Comparison of ENCODE assay signal across 9 cellular contexts in genomic region chr10:130834573-130834972, GRCh38.
"Had no signal": no experiment of that assay in that cellular context is flagged by ENCODE, and none has a peak within 500 bp of the region (broad histone marks: within the 10 kb centered on the region; RNA-seq: fewer than 3 reads in every experiment).

No MANE protein-coding gene starts in this region.

- H3K27ac Mint-ChIP-seq: HFFc6, IgD-negative memory B cell had no signal

- ATAC-seq: HCT116, HepG2 had no signal

- H3K36me3 ChIP-seq: HAP-1 had no signal

- DNase-seq: GM23248, GOT3, HFFc6, KBM-7 had no signal

- H3K27ac ChIP-seq: GM23248, HL-60 had no signal

- H3K4me3 ChIP-seq: GM23248, HAP-1 had no signal

- H3K4me1 ChIP-seq: HAP-1 had no signal

- H3K9me3 ChIP-seq: HAP-1 had no signal

- H3K9ac ChIP-seq: GM23248 had no signal

- H3K4me3 Mint-ChIP-seq: HFFc6, IgD-negative memory B cell had no signal

- H3K36me3 Mint-ChIP-seq: IgD-negative memory B cell had no signal
